Comparison of ENCODE assay signal across 1 cellular context in the genomic region with DNA sequence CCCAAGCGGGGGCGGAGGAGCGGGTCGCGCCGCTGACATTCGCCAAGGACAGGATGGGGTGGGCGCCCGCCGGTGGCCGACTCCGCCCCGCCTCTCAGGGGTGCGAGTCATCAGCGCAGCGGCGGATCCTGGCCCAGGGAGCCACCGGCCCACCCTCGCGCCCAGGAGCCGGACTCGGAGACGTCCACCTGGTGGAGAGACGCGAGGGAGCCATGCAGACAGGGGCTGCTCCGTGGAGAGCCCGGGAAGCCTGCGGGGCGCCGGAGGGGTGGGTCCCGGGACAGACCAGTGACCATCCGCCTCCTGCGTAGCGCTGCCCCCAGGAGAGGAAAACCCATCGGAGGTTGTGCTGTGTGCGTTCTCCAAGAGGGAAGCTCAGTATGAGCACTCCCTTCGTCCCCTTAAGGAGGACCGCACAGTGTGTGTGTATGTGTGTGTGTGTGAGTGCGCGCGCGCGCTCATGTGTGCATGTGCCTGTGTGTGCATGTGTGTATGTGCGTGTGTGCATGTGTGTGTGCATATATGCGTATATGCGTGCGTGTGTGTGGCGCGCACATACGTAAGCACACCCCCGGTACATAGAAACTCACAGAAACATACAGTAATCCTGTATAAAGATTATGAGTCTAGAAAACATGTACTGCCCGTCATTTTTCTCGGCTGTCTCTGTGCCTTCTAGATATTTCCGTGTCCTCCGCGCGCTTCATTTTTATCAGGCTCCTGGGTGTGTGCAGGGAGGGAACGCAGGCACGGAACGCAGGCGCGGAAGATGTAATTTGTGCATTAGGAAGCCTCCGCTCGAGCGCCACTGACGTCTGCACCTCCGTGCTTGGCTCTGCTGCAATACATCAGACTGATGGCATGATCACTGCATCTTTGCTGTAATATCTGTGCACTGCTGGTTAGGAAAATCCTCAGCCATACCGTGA.
TF ChIP-seq lines count a peak whose summit lies in the region.

No MANE protein-coding gene starts in this region.

TF ChIP-seq in H1, 55 proteins besides CTCF, POLR2A, EP300 and RAD21:
- TF ChIP-seq RBBP5 (IDR thresholded peaks at IDR 0.05; ENCODE audit: borderline replicate concordance, low read depth, low read length) = no peak
- peak; percentile 76 for TF ChIP-seq RNF2 (IDR thresholded peaks at IDR 0.05; ENCODE audit: borderline replicate concordance, low read depth, low read length, missing control alignments, poor library complexity, severe bottlenecking)
- TF ChIP-seq ASH2L (IDR thresholded peaks at IDR 0.05; ENCODE audit: low read length) = peak; percentile 27
- TF ChIP-seq KDM4A (IDR thresholded peaks at IDR 0.05; ENCODE audit: low read depth, low read length, severe bottlenecking) = peak; percentile 98
- TF ChIP-seq CTBP2 (IDR thresholded peaks at IDR 0.05; ENCODE audit: borderline replicate concordance, insufficient read depth, insufficient read length, low read length) = peak; percentile 42
- TF ChIP-seq TAF1 (IDR thresholded peaks at IDR 0.05; ENCODE audit: low read depth, low read length) = no peak
- peak; percentile 98 for TF ChIP-seq SUZ12 (IDR thresholded peaks at IDR 0.05; ENCODE audit: low read length)
- no peak for TF ChIP-seq EGR1 (IDR thresholded peaks at IDR 0.05; ENCODE audit: borderline replicate concordance, low read depth, low read length)
- TF ChIP-seq EZH2 (IDR thresholded peaks at IDR 0.05; ENCODE audit: low read depth, low read length, severe bottlenecking) = peak; percentile 85
- peak; percentile 87; the same call in 1 of the 2 replicates for TF ChIP-seq KDM1A (IDR thresholded peaks at IDR 0.05; ENCODE audit: borderline replicate concordance, low read length)
- TF ChIP-seq GABPA (IDR thresholded peaks at IDR 0.05; ENCODE audit: borderline replicate concordance, insufficient read depth, low read length) = no peak
- TF ChIP-seq FOSL1 (IDR thresholded peaks at IDR 0.05; ENCODE audit: insufficient read depth, low read depth, low read length) = no peak
- TF ChIP-seq NRF1 (IDR thresholded peaks at IDR 0.05; ENCODE audit: low read depth, low read length) = no peak
- TF ChIP-seq TCF12 (IDR thresholded peaks at IDR 0.05; ENCODE audit: low read depth, low read length) = no peak
